14 cellular contexts compared by ENCODE assay signal in the genomic region with DNA sequence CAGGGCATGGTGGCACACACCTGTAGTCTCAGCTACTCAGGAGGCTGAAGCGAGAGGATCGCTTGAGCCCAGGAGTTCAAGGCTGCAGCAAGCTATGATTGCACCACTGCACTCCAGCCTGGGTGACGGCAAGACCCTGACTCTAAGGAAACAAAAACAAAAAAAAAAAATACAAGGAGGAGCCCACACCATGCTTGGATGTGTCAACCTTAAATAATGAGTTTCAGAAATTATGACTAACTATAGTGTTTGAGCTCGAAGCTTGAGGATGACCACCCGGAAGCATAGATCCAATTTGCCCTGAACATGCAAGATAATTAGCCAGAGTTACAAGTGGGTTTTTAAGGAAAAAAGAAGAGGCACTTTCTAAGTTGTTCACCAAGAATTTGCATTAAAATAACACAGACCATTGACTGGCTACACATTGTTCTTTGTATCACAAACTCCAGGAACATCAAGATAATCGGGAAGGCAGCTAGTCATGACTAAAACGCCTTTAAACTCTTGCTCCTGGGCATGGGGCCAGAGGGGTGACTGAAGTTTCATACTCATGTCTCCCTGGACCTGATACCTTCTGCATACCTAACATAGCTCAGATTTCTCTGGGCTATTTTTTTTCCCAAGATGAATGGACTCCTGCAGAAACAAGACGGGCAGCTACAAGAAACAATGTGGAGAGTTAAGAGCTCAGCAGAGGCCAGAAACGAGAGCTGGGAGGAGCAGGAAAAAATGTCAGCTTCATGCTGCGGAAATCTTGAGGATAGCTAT.
DNase-seq lines count a peak whose midpoint lies in the region; ATAC-seq, FAIRE-seq and TF ChIP-seq lines count a peak whose summit lies in the region.
"Had no signal": no experiment of that assay in that cellular context is flagged by ENCODE, and none has a peak within 500 bp of the region (broad histone marks: within the 10 kb centered on the region; RNA-seq: fewer than 3 reads in every experiment).

No MANE protein-coding gene starts in this region.

- POLR2A ChIA-PET in Caco-2 (lab: Charles Lee) (interaction anchor here (0.6 to 1.3 kb wide), 5 partner anchors 21 to 1182 kb away, joined by 3 to 6 read pairs (median 4); no protein-coding TSS in a partner anchor), IMR-90 (lab: Charles Lee; ENCODE audit: unreplicated experiment) (no interaction called here)

- H3K27me3 ChIP-seq in Caco-2 (replicated peaks; ENCODE audit: control insufficient read depth, insufficient read depth, low read length) (no peaks in the 10 kb centered on the region), IMR-90 (ENCODE audit: control insufficient read depth, insufficient read depth, low read length) (peaks cover 2% of the 10 kb centered on the region; the same call in 1 of the 2 replicates), bronchial epithelial cell (ENCODE audit: control insufficient read depth, insufficient read depth, low read length) (no peaks in the 10 kb centered on the region)

- no peak overlapping the region for H2AK9ac ChIP-seq in IMR-90 (replicated peaks; ENCODE audit: low read depth, low read length, poor library complexity)

- no peaks in the 10 kb centered on the region for H3K27me3 Mint-ChIP-seq in Caco-2 (ENCODE audit: insufficient read depth, unreplicated experiment)

- CTCF ChIA-PET in Caco-2 (lab: Charles Lee) (interaction anchor here (0.7 to 3.0 kb wide), 10 partner anchors 8 to 752 kb away, joined by 3 to 46 read pairs (median 4); a partner anchor contains a TSS), IMR-90 (lab: Yijun Ruan, JAX) (interaction anchor here (1.0 kb wide), 1 partner anchor 9 kb away, joined by 4 read pairs; no protein-coding TSS in a partner anchor)

- no TSS peak for BruUV-seq in Caco-2 (replicated peaks; lab: Mats Ljungman, UMichigan)
- BruUV-seq in IMR-90 (replicated peaks; lab: Mats Ljungman, UMichigan) = no TSS peak

- no peak overlapping the region for H4K91ac ChIP-seq in IMR-90 (ENCODE audit: insufficient read depth, low read depth, low read length)

- no peak overlapping the region for H2BK15ac ChIP-seq in IMR-90 (ENCODE audit: low read depth, low read length)

- H3K9ac ChIP-seq in IMR-90 (ENCODE audit: low read depth, low read length) = no peak overlapping the region

- no peak overlapping the region for H3K23ac ChIP-seq in IMR-90 (ENCODE audit: low read depth, low read length)

- H3K4me1 Mint-ChIP-seq in Caco-2 (ENCODE audit: low read depth, unreplicated experiment) = peaks cover 51% of the 10 kb centered on the region

- no peak overlapping the region for H2BK20ac ChIP-seq in IMR-90 (ENCODE audit: low read depth, low read length)

- intact Hi-C loops in Caco-2 (cut with micrococcal nuclease; ENCODE audit: unreplicated experiment) = loop anchor here (1.0 to 2.0 kb wide), 2 partner anchors 15 to 83 kb away; no protein-coding TSS in a partner anchor
- intact Hi-C loops in IMR-90 (cut with micrococcal nuclease) = no loop called here

- no peak for TF ChIP-seq RAD21 in IMR-90 (IDR thresholded peaks at IDR 0.05; ENCODE audit: low read length)

- H2BK5ac ChIP-seq in IMR-90 (ENCODE audit: low read depth, low read length, poor library complexity, severe bottlenecking) = no peak overlapping the region

- no peak overlapping the region for H4K5ac ChIP-seq in IMR-90 (ENCODE audit: low read depth, low read length)

- H3K4me3 ChIP-seq in Caco-2 (ENCODE audit: low read depth, low read length) = no peak overlapping the region
- no peak overlapping the region for H3K4me3 ChIP-seq in IMR-90 (ENCODE audit: insufficient read depth, low read depth, low read length)
- no peak overlapping the region for H3K4me3 ChIP-seq in bronchial epithelial cell (ENCODE audit: low read depth, low read length)
- H3K4me3 ChIP-seq in mesodermal cell (ENCODE audit: extremely low read depth, insufficient read depth, low read length, poor library complexity, severe bottlenecking) = no peak overlapping the region
- H3K4me3 ChIP-seq: esophagus squamous epithelium, tibial nerve had no signal

- 40% methylated on average over 3 of the region's 10 CpGs; no CpG with 5 or more reads in 1 of the 2 experiments for WGBS in IMR-90 (ENCODE audit: extremely low coverage in 2 of 2, insufficient read length in 1 of 2), 2 experiments
- 59 to 61% methylated on average over 7 to 10 of the region's 10 CpGs for WGBS in mesodermal cell (ENCODE audit: insufficient coverage in 2 of 2), 2 experiments

- H3K27ac ChIP-seq in IMR-90 (ENCODE audit: insufficient read depth, low read length) = no peak overlapping the region
- H3K27ac ChIP-seq in mesodermal cell (ENCODE audit: low read depth, low read length, severe bottlenecking) = peak overlapping the region; percentile 71
- H3K27ac ChIP-seq: esophagus squamous epithelium, tibial nerve had no signal

- no peak for FAIRE-seq in bronchial epithelial cell (lab: Jason Lieb, UNC)

- H3K18ac ChIP-seq in IMR-90 (ENCODE audit: low read depth, low read length) = no peak overlapping the region

- H3K56ac ChIP-seq in IMR-90 (ENCODE audit: extremely low read depth, insufficient read depth, low read length) = no peak overlapping the region

- no peaks in the 10 kb centered on the region for H3K36me3 Mint-ChIP-seq in Caco-2 (ENCODE audit: insufficient read depth, unreplicated experiment)
- H3K36me3 Mint-ChIP-seq: activated naive CD8-positive, alpha-beta T cell had no signal

- TF ChIP-seq CTCF in Caco-2 (IDR thresholded peaks at IDR 0.05; ENCODE audit: insufficient read depth in 1 of 2, low read depth in 1 of 2, low read length in 1 of 2, severe bottlenecking in 1 of 2, unreplicated experiment in 1 of 2) (no peak), IMR-90 (conservative IDR thresholded peaks at IDR 0.05; ENCODE audit: low read depth, low read length) (no peak), bronchial epithelial cell (IDR thresholded peaks at IDR 0.05; ENCODE audit: insufficient read depth, low read length, severe bottlenecking) (no peak)

- H3K79me1 ChIP-seq in IMR-90 (ENCODE audit: low read depth in 1 of 2, low read length in 2 of 2) = no peaks in the 10 kb centered on the region

- H3K9me1 ChIP-seq in IMR-90 (ENCODE audit: insufficient read depth, low read length) = no peaks in the 10 kb centered on the region

- dilution Hi-C loops in IMR-90 (cut with HindIII; ENCODE audit: low sequenced_read_pairs, unreplicated experiment) = no loop called here

- H4K8ac ChIP-seq in IMR-90 (ENCODE audit: low read depth in 2 of 2, low read length in 2 of 2) = no peak overlapping the region

- no peak overlapping the region for H3K4me2 ChIP-seq in IMR-90 (ENCODE audit: low read depth, low read length)

- H3K36me3 ChIP-seq in Caco-2 (ENCODE audit: control insufficient read depth, insufficient read depth, low read length) = no peaks in the 10 kb centered on the region
- no peaks in the 10 kb centered on the region for H3K36me3 ChIP-seq in IMR-90 (ENCODE audit: control insufficient read depth, insufficient read depth, low read length)
- H3K36me3 ChIP-seq in bronchial epithelial cell (ENCODE audit: control insufficient read depth, insufficient read depth, low read length) = no peaks in the 10 kb centered on the region
- no peaks in the 10 kb centered on the region for H3K36me3 ChIP-seq in mesodermal cell (ENCODE audit: control insufficient read depth, insufficient read depth, low read length)
- H3K36me3 ChIP-seq: esophagus squamous epithelium, tibial nerve had no signal

- in situ Hi-C loops in IMR-90 (cut with MboI; ENCODE audit: low sequenced_read_pairs) = no loop called here

- no peaks in the 10 kb centered on the region; the same call in 1 of the 2 replicates for H4K20me1 ChIP-seq in IMR-90 (ENCODE audit: insufficient read depth, low read length)

- H3K4me1 ChIP-seq in Caco-2 = peaks cover 54% of the 10 kb centered on the region
- H3K4me1 ChIP-seq in IMR-90 (ENCODE audit: control insufficient read depth, insufficient read depth, low read length) = no peaks in the 10 kb centered on the region
- peaks cover 19% of the 10 kb centered on the region for H3K4me1 ChIP-seq in mesodermal cell (ENCODE audit: control insufficient read depth, insufficient read depth, low read length, poor library complexity, severe bottlenecking)
- H3K4me1 ChIP-seq: esophagus squamous epithelium, tibial nerve had no signal

- no peak overlapping the region for H2AFZ ChIP-seq in IMR-90 (replicated peaks; ENCODE audit: low read length, poor library complexity)

- DNase-seq in Caco-2 (peak; percentile 90 to 94), IMR-90 (peak; percentile 52), bronchial epithelial cell (ENCODE audit: low read depth) (peak; percentile 79), NCI-H1694 treated with DMSO at 0.1 percent for 48 hours (lab: John Stamatoyannopoulos, UW) (no peak), cerebellar cortex (ENCODE audit: low spot score) (no peak), DMS153 (lab: John Stamatoyannopoulos, UW) (no peak)
- DNase-seq: activated CD4-positive, CD25-positive, alpha-beta regulatory T cell; esophagus squamous epithelium; KBM-7; NK-92 treated with Interleukin-12 subunit alpha and Interleukin-12 subunit beta, amount 100 ng/mL, for 24 hours had no signal

- TF ChIP-seq POLR2A in IMR-90 (IDR thresholded peaks at IDR 0.05; ENCODE audit: low read depth, low read length) = no peak

- no peak overlapping the region for H2BK120ac ChIP-seq in IMR-90 (ENCODE audit: low read depth, low read length)

- H3K9me3 ChIP-seq in Caco-2 (peaks cover 14% of the 10 kb centered on the region), IMR-90 (ENCODE audit: control insufficient read depth, insufficient read depth, low read length) (no peaks in the 10 kb centered on the region), mesodermal cell (ENCODE audit: control insufficient read depth, low read length) (peaks cover 6% of the 10 kb centered on the region)
- H3K9me3 ChIP-seq: esophagus squamous epithelium, tibial nerve had no signal

- peaks cover 19% of the 10 kb centered on the region for H3K9me3 Mint-ChIP-seq in Caco-2 (ENCODE audit: unreplicated experiment)

- ATAC-seq in IMR-90 (ENCODE audit: low read depth) (no peak; the same call in 1 of the 2 replicates), GM21737 (IDR thresholded peaks at IDR 0.05; ENCODE audit: unreplicated experiment) (no peak)

- H3K4me3 Mint-ChIP-seq in Caco-2 (ENCODE audit: unreplicated experiment) = peak overlapping the region; percentile 55
- H3K4me3 Mint-ChIP-seq: activated naive CD8-positive, alpha-beta T cell had no signal

- H3K4ac ChIP-seq in IMR-90 (ENCODE audit: low read depth, low read length) = no peak overlapping the region

- H2AK5ac ChIP-seq in IMR-90 (ENCODE audit: low read depth, low read length) = no peak overlapping the region

- H3K14ac ChIP-seq in IMR-90 (replicated peaks; ENCODE audit: low read depth, low read length) = no peak overlapping the region

- H3K27ac Mint-ChIP-seq in Caco-2 (ENCODE audit: unreplicated experiment) = peak overlapping the region; percentile 87
- H3K27ac Mint-ChIP-seq: activated naive CD8-positive, alpha-beta T cell had no signal

TF ChIP-seq in IMR-90, 13 proteins besides CTCF, POLR2A, EP300 and RAD21 (continues in another document):
- no peak for TF ChIP-seq SMC3 (IDR thresholded peaks at IDR 0.05; ENCODE audit: low read depth, low read length)
- no peak for TF ChIP-seq MXI1 (IDR thresholded peaks at IDR 0.05; ENCODE audit: borderline replicate concordance, low read depth, low read length)

Comparison
In these comparisons a context has a peak if more than half of its experiments do, and no peak if none do; other contexts are left out.
1. DNase-seq: peak in Caco-2 (2 of 2), IMR-90 (single experiment) and bronchial epithelial cell (single experiment); none in NCI-H1694 treated with DMSO at 0.1 percent for 48 hours (single experiment), cerebellar cortex (single experiment) and DMS153 (single experiment).